ENCODE assay signal across 22 cellular contexts in genomic region chr1:215623162-215623561, GRCh38. TPM values are rescaled to one million over a fixed set of nuclear protein-coding genes. Genes with fewer than 3 reads are reported as not detected.
DNase-seq lines count a peak whose midpoint lies in the region; ATAC-seq and TF ChIP-seq lines count a peak whose summit lies in the region.
"Had no signal": no experiment of that assay in that cellular context is flagged by ENCODE, and none has a peak within 500 bp of the region (broad histone marks: within the 10 kb centered on the region; RNA-seq: fewer than 3 reads in every experiment).

No MANE protein-coding gene starts in this region.

- H3K27ac Mint-ChIP-seq in nephron progenitor cell: peak overlapping the region; percentile 6
- H3K27ac Mint-ChIP-seq: B cell; CD14-positive monocyte; CD4-positive, alpha-beta T cell; CD8-positive, alpha-beta memory T cell; HFFc6 had no signal

- H3K4me3 ChIP-seq in BJ (ENCODE audit: low read depth, low read length) (no peak overlapping the region), body of pancreas (no peak overlapping the region)
- H3K4me3 ChIP-seq: A549; BLaER1 treated with 17β-estradiol and CSF1 and Interleukin-3, amounts not matched to agents 10 nM and 100 nM; HAP-1 had no signal

- intact Hi-C loops in body of pancreas (cut with DNase I): no loop called here

- no peaks in the 10 kb centered on the region for H3K4me1 Mint-ChIP-seq in nephron progenitor cell
- H3K4me1 Mint-ChIP-seq: B cell; CD14-positive monocyte; CD8-positive, alpha-beta memory T cell had no signal

- H3K36me3 Mint-ChIP-seq in nephron progenitor cell (ENCODE audit: low read depth): peaks cover 24% of the 10 kb centered on the region
- H3K36me3 Mint-ChIP-seq: CD8-positive, alpha-beta memory T cell had no signal

- no peak overlapping the region for H3K4me3 Mint-ChIP-seq in nephron progenitor cell
- H3K4me3 Mint-ChIP-seq: B cell; CD14-positive monocyte; CD4-positive, alpha-beta T cell; CD8-positive, alpha-beta memory T cell; HFFc6 had no signal

- H3K27me3 Mint-ChIP-seq in nephron progenitor cell (ENCODE audit: low read depth, poor library complexity): no peaks in the 10 kb centered on the region
- H3K27me3 Mint-ChIP-seq: B cell; CD4-positive, alpha-beta T cell had no signal

- H3K9me3 Mint-ChIP-seq in nephron progenitor cell: no peaks in the 10 kb centered on the region
- H3K9me3 Mint-ChIP-seq: CD4-positive, alpha-beta T cell; HFFc6 had no signal

- DNase-seq in AG08396 (ENCODE audit: low spot score): peak; percentile 13
- peak; percentile 9 for DNase-seq in BJ (ENCODE audit: low read depth)
- peak; percentile 9 for DNase-seq in fibroblast of gingiva (ENCODE audit: low read depth)
- no peak for DNase-seq in nephron progenitor cell
- DNase-seq in dermis blood vessel endothelial cell: no peak
- no peak for DNase-seq in body of pancreas
- DNase-seq in SK-N-DZ (ENCODE audit: low spot score): no peak
- DNase-seq: 8988T; ACHN; CD4-positive, alpha-beta T cell; CD8-positive, alpha-beta memory T cell; DMS 273 treated with DMSO at 0.1 percent for 48 hours; DMS79; GF-D8; GOT3; HFFc6 had no signal

- H3K27me3 ChIP-seq in BJ (ENCODE audit: control insufficient read depth, insufficient read depth, low read length) (no peaks in the 10 kb centered on the region), body of pancreas (no peaks in the 10 kb centered on the region)
- H3K27me3 ChIP-seq: BLaER1 treated with 17β-estradiol and CSF1 and Interleukin-3, amounts not matched to agents 10 nM and 100 nM had no signal

- H3K36me3 ChIP-seq in BJ (ENCODE audit: control insufficient read depth, insufficient read depth, low read length) (no peaks in the 10 kb centered on the region), body of pancreas (replicated peaks in 1 of 2; ENCODE audit: insufficient read depth in 1 of 2, low read depth in 2 of 2) (peaks cover 6 to 15% of the 10 kb centered on the region in 2 donors)

- ATAC-seq in body of pancreas: no peak
- ATAC-seq in HG02798 (IDR thresholded peaks at IDR 0.05; ENCODE audit: poor library complexity, unreplicated experiment): no peak
- ATAC-seq: A549 had no signal

- H3K27ac ChIP-seq in body of pancreas: no peak overlapping the region
- H3K27ac ChIP-seq: A549; BLaER1 treated with 17β-estradiol and CSF1 and Interleukin-3, amounts not matched to agents 10 nM and 100 nM had no signal

- POLR2A ChIA-PET in BJ (lab: Charles Lee): no interaction called here

- TF ChIP-seq CTCF in BJ (IDR thresholded peaks at IDR 0.05; ENCODE audit: insufficient read depth, low read depth, low read length) (no peak), nephron progenitor cell (IDR thresholded peaks at IDR 0.05) (no peak), body of pancreas (IDR thresholded peaks at IDR 0.05) (no peak)

- WGBS in body of pancreas, 2 donors: 96 to 98% methylated on average over 4 of the region's 4 CpGs

- H3K9me3 ChIP-seq in body of pancreas: no peaks in the 10 kb centered on the region
- H3K9me3 ChIP-seq: A549, HAP-1 had no signal

- CTCF ChIA-PET in BJ (lab: Yijun Ruan, JAX): interaction anchor here (1.7 kb wide), 1 partner anchor 11 kb away, joined by 5 read pairs; no protein-coding TSS in a partner anchor

- no peaks in the 10 kb centered on the region for H3K4me1 ChIP-seq in body of pancreas
- H3K4me1 ChIP-seq: A549; BLaER1 treated with 17β-estradiol and CSF1 and Interleukin-3, amounts not matched to agents 10 nM and 100 nM; HAP-1 had no signal

- TF ChIP-seq POLR2A in body of pancreas (IDR thresholded peaks at IDR 0.05): no peak

RNA-seq across cellular contexts. Expression of gene KCTD3, which starts 56.1 kb away (rescaled TPM):
- polyA plus RNA-seq in BJ (2011; rRNA removed): 31.7 and 56.1 TPM in 2 replicates
- 40.9 and 42.9 TPM in 2 replicates for polyA minus RNA-seq in BJ (2011; rRNA and poly(A)+ RNA removed)
- total RNA-seq in dermis blood vessel endothelial cell: 55.0 and 85.9 TPM in 2 replicates
- total RNA-seq in body of pancreas: 10 to 100 TPM; 31.6 to 38.7 TPM
- polyA plus RNA-seq in SK-N-DZ (2014; cell fraction: cytosol; rRNA removed): 57.9 and 75.0 TPM in 2 replicates
- 85.6 and 90.8 TPM in 2 replicates for polyA plus RNA-seq in SK-N-DZ (2014; cell fraction: nucleus; rRNA removed)

Comparison
In these comparisons a context has a peak if more than half of its experiments do, and no peak if none do; other contexts are left out.
1. DNase-seq: peak in AG08396 (single experiment), BJ (single experiment) and fibroblast of gingiva (single experiment); none in nephron progenitor cell (single experiment), dermis blood vessel endothelial cell (single experiment), body of pancreas (0 of 4) and SK-N-DZ (single experiment).